18 cellular contexts compared by ENCODE assay signal in genomic region chr4:96509039-96509741, GRCh38.
"Had no signal": no experiment of that assay in that cellular context is flagged by ENCODE, and none has a peak within 500 bp of the region (broad histone marks: within the 10 kb centered on the region; RNA-seq: fewer than 3 reads in every experiment).

No MANE protein-coding gene starts in this region.

- H3K4me3 Mint-ChIP-seq: dendritic cell treated with granulocyte-macrophage colony-stimulating factor and Interleukin-4, amounts not matched to agents 40 ng/mL and 50 ng/mL, for 4 days; effector memory CD8-positive, alpha-beta T cell; endodermal cell; mesothelial cell of epicardium had no signal

- H3K27me3 ChIP-seq: esophagus muscularis mucosa, foreskin keratinocyte, gastroesophageal sphincter, heart right ventricle had no signal

- H3K9me3 ChIP-seq: esophagus muscularis mucosa, lower lobe of right lung, mucosa of descending colon had no signal

- H3K4me3 ChIP-seq: coronary artery, esophagus muscularis mucosa, gastroesophageal sphincter, heart right ventricle, left lung, lower lobe of right lung, mucosa of descending colon had no signal

- H3K27me3 Mint-ChIP-seq: dendritic cell treated with granulocyte-macrophage colony-stimulating factor and Interleukin-4, amounts not matched to agents 40 ng/mL and 50 ng/mL, for 4 days; effector memory CD8-positive, alpha-beta T cell had no signal

- H3K27ac Mint-ChIP-seq: dendritic cell treated with granulocyte-macrophage colony-stimulating factor and Interleukin-4, amounts not matched to agents 40 ng/mL and 50 ng/mL, for 4 days; effector memory CD8-positive, alpha-beta T cell; endodermal cell; mesothelial cell of epicardium had no signal

- H3K9me3 Mint-ChIP-seq: endodermal cell had no signal

- H3K36me3 ChIP-seq: esophagus muscularis mucosa, gastroesophageal sphincter, heart right ventricle, left lung, lower lobe of right lung had no signal

- ATAC-seq: effector memory CD8-positive, alpha-beta T cell; foreskin keratinocyte; gastroesophageal sphincter; heart right ventricle; left cardiac atrium; left lung; left ventricle myocardium superior; mucosa of descending colon had no signal

- DNase-seq: effector CD8-positive, alpha-beta T cell; effector memory CD8-positive, alpha-beta T cell; endodermal cell; foreskin keratinocyte; heart right ventricle; hippocampal formation; left cardiac atrium; left lung; left ventricle myocardium superior; lower lobe of right lung; mesenchymal stem cell; mucosa of descending colon had no signal

- H3K4me1 Mint-ChIP-seq: mesothelial cell of epicardium had no signal

- H3K4me1 ChIP-seq: esophagus muscularis mucosa, foreskin keratinocyte, gastroesophageal sphincter, heart right ventricle, left lung, lower lobe of right lung had no signal

- H3K27ac ChIP-seq: coronary artery, epithelial cell of prostate, esophagus muscularis mucosa, foreskin keratinocyte, gastroesophageal sphincter, heart right ventricle, left lung, lower lobe of right lung had no signal
